In genomic region chr7:90153943-90154761, GRCh38 we compare ENCODE assay signal across 8 cellular contexts. TPM values are rescaled to one million over a fixed set of nuclear protein-coding genes. Genes with fewer than 3 reads are reported as not detected.
A peak's percentile ranks its signal among the peaks of the same experiment; 100 is the strongest.
DNase-seq lines count a peak whose midpoint lies in the region; ATAC-seq lines count a peak whose summit lies in the region.
"Not testable (repeated sequence)": the region's sequence is repeated elsewhere in the genome, so short reads cannot be mapped to it uniquely, and the experiment has no call there.

Gene STEAP1 (plus strand): TSS chr7:90154469. CDS start chr7:90159789, 5,320 bp downstream.

- H3K27ac Mint-ChIP-seq in activated T-helper 2 cell treated with anti-CD3 and anti-CD28 coated beads, Interferon-gamma antibody, Interleukin-2, Interleukin-4, amounts not matched to agents 10 μg/mL and 5 μg/mL and 100 μg/mL, durations not matched to agents 14 hours and 24 hours and 36 hours; naive thymus-derived CD4-positive, alpha-beta T cell: not testable (repeated sequence)

- H3K36me3 Mint-ChIP-seq in activated T-helper 2 cell treated with anti-CD3 and anti-CD28 coated beads, Interferon-gamma antibody, Interleukin-2, Interleukin-4, amounts not matched to agents 10 μg/mL and 5 μg/mL and 100 μg/mL, durations not matched to agents 14 hours and 24 hours and 36 hours (ENCODE audit: low read depth); naive thymus-derived CD4-positive, alpha-beta T cell: not testable (repeated sequence)

- peaks cover 28% of the 10 kb centered on the region for H3K27me3 Mint-ChIP-seq in activated T-helper 2 cell treated with anti-CD3 and anti-CD28 coated beads, Interferon-gamma antibody, Interleukin-2, Interleukin-4, amounts not matched to agents 10 μg/mL and 5 μg/mL and 100 μg/mL, durations not matched to agents 14 hours and 24 hours and 36 hours (ENCODE audit: low read depth)
- H3K27me3 Mint-ChIP-seq in naive thymus-derived CD4-positive, alpha-beta T cell: peaks cover 11 to 33% (median 27%) of the 10 kb centered on the region in 5 donors

- peak; percentile 95 for DNase-seq in Daoy (ENCODE audit: low read depth)
- peak; percentile 91 for DNase-seq in KBM-7
- peak; percentile 91 for DNase-seq in RPMI8226
- peak; percentile 72 for DNase-seq in activated T-helper 2 cell treated with anti-CD3 and anti-CD28 coated beads, Interferon-gamma antibody, Interleukin-2, Interleukin-4, amounts not matched to agents 10 μg/mL and 5 μg/mL and 100 μg/mL, durations not matched to agents 14 hours and 24 hours and 36 hours (ENCODE audit: low spot score)
- peak; percentile 93 for DNase-seq in fibroblast of peridontal ligament (ENCODE audit: extremely low read depth)
- DNase-seq in naive thymus-derived CD4-positive, alpha-beta T cell: peak; percentile 64 to 90 (median 80)
- peak; percentile 64 to 73 for DNase-seq in stimulated activated CD8-positive, alpha-beta memory T cell treated with anti-CD3 and anti-CD28 coated beads, Interleukin-7, amount 100 ng/mL, for 4 hours (ENCODE audit: low read depth in 2 of 2)

- CTCF ChIA-PET in naive thymus-derived CD4-positive, alpha-beta T cell (lab: Charles Lee): interaction anchor here (0.9 to 3.5 kb wide), 2 partner anchors 27 to 273 kb away, joined by 3 to 47 read pairs; no protein-coding TSS in a partner anchor

- H3K4me1 ChIP-seq in naive thymus-derived CD4-positive, alpha-beta T cell (ENCODE audit: control insufficient read depth in 2 of 2, insufficient read depth in 2 of 2, low read length in 2 of 2): not testable (repeated sequence)

- H3K9me3 Mint-ChIP-seq in activated T-helper 2 cell treated with anti-CD3 and anti-CD28 coated beads, Interferon-gamma antibody, Interleukin-2, Interleukin-4, amounts not matched to agents 10 μg/mL and 5 μg/mL and 100 μg/mL, durations not matched to agents 14 hours and 24 hours and 36 hours; naive thymus-derived CD4-positive, alpha-beta T cell: not testable (repeated sequence)

- peak; percentile 98 for ATAC-seq in GM21825 (IDR thresholded peaks at IDR 0.05; ENCODE audit: unreplicated experiment)
- peak; percentile 96 for ATAC-seq in naive thymus-derived CD4-positive, alpha-beta T cell

- H3K4me3 ChIP-seq in naive thymus-derived CD4-positive, alpha-beta T cell (ENCODE audit: low read length): peak within 1 kb of the TSS; percentile 43

- not testable (repeated sequence) for H3K9me3 ChIP-seq in naive thymus-derived CD4-positive, alpha-beta T cell (ENCODE audit: control insufficient read depth in 2 of 3, low read length in 3 of 3)

- peak within 1 kb of the TSS; percentile 52 for H3K4me3 Mint-ChIP-seq in activated T-helper 2 cell treated with anti-CD3 and anti-CD28 coated beads, Interferon-gamma antibody, Interleukin-2, Interleukin-4, amounts not matched to agents 10 μg/mL and 5 μg/mL and 100 μg/mL, durations not matched to agents 14 hours and 24 hours and 36 hours (ENCODE audit: low read depth)
- H3K4me3 Mint-ChIP-seq in naive thymus-derived CD4-positive, alpha-beta T cell: peak within 1 kb of the TSS; percentile 46 to 87 (median 66)

- POLR2A ChIA-PET in naive thymus-derived CD4-positive, alpha-beta T cell (lab: Charles Lee): not testable (repeated sequence)

- not testable (repeated sequence) for H3K27me3 ChIP-seq in naive thymus-derived CD4-positive, alpha-beta T cell (ENCODE audit: control insufficient read depth in 2 of 2, insufficient read depth in 2 of 2, low read length in 2 of 2)

- not testable (repeated sequence) for H3K4me1 Mint-ChIP-seq in activated T-helper 2 cell treated with anti-CD3 and anti-CD28 coated beads, Interferon-gamma antibody, Interleukin-2, Interleukin-4, amounts not matched to agents 10 μg/mL and 5 μg/mL and 100 μg/mL, durations not matched to agents 14 hours and 24 hours and 36 hours (ENCODE audit: low read depth); naive thymus-derived CD4-positive, alpha-beta T cell

- intact Hi-C loops in activated T-helper 2 cell treated with anti-CD3 and anti-CD28 coated beads, Interferon-gamma antibody, Interleukin-2, Interleukin-4, amounts not matched to agents 10 μg/mL and 5 μg/mL and 100 μg/mL, durations not matched to agents 14 hours and 24 hours and 36 hours (cut with micrococcal nuclease): loop anchor here (1.0 to 10.0 kb wide), 5 partner anchors 51 to 273 kb away; partner anchors contain the start of gene CFAP69
- intact Hi-C loops in naive thymus-derived CD4-positive, alpha-beta T cell (cut with micrococcal nuclease): loop anchor here (1.0 to 5.0 kb wide), 5 partner anchors 93 to 273 kb away; partner anchors contain the start of genes CFAP69 (in 2 of the 2) and GTPBP10 (in 1 of the 2)

- not testable (repeated sequence) for H3K27ac ChIP-seq in naive thymus-derived CD4-positive, alpha-beta T cell (ENCODE audit: low read depth, low read length)

- in situ Hi-C loops in KBM-7 (cut with MboI; ENCODE audit: low pct_unique_long_range_greater_than_20kb, low sequenced_read_pairs): loop anchor here (25.0 kb wide), 1 partner anchor 283 kb away; no protein-coding TSS in a partner anchor

- H3K36me3 ChIP-seq in naive thymus-derived CD4-positive, alpha-beta T cell (ENCODE audit: control insufficient read depth in 2 of 3, insufficient read depth in 3 of 3, low read length in 3 of 3): not testable (repeated sequence)

RNA-seq across cellular contexts. Expression of gene STEAP1, which starts in this region (rescaled TPM):
- total RNA-seq in Daoy (2014; rRNA removed; shearing (Covaris generic)): 24.9 and 28.5 TPM in 2 replicates
- total RNA-seq in activated T-helper 2 cell treated with anti-CD3 and anti-CD28 coated beads, Interferon-gamma antibody, Interleukin-2, Interleukin-4, amounts not matched to agents 10 μg/mL and 5 μg/mL and 100 μg/mL, durations not matched to agents 14 hours and 24 hours and 36 hours: 0.46 and 0.50 TPM in 2 replicates
- total RNA-seq in naive thymus-derived CD4-positive, alpha-beta T cell: under 1 TPM in 1 of 5 experiments, not detected in 4; 0.46 TPM
- not detected for polyA plus RNA-seq in naive thymus-derived CD4-positive, alpha-beta T cell

Comparison
In these comparisons a context has a peak if more than half of its experiments do, and no peak if none do; other contexts are left out.
1. RNA of gene STEAP1 (total RNA-seq): 24.9 to 28.5 TPM in Daoy; 0.46 to 0.50 TPM in activated T-helper 2 cell treated with anti-CD3 and anti-CD28 coated beads, Interferon-gamma antibody, Interleukin-2, Interleukin-4, amounts not matched to agents 10 μg/mL and 5 μg/mL and 100 μg/mL, durations not matched to agents 14 hours and 24 hours and 36 hours and 0.46 TPM in naive thymus-derived CD4-positive, alpha-beta T cell; every median in the first group is over 10 times any median in the second.
2. Peak in DNase-seq in activated T-helper 2 cell treated with anti-CD3 and anti-CD28 coated beads, Interferon-gamma antibody, Interleukin-2, Interleukin-4, amounts not matched to agents 10 μg/mL and 5 μg/mL and 100 μg/mL, durations not matched to agents 14 hours and 24 hours and 36 hours; RNA of the gene not detected or under 1 TPM.
3. Peak in DNase-seq, ATAC-seq and H3K4me3 ChIP-seq in naive thymus-derived CD4-positive, alpha-beta T cell; RNA of the gene not detected or under 1 TPM.
4. Peak in every context shown above with its lines, with median percentiles within 50 percentile points of each other: DNase-seq.